In the genomic region with DNA sequence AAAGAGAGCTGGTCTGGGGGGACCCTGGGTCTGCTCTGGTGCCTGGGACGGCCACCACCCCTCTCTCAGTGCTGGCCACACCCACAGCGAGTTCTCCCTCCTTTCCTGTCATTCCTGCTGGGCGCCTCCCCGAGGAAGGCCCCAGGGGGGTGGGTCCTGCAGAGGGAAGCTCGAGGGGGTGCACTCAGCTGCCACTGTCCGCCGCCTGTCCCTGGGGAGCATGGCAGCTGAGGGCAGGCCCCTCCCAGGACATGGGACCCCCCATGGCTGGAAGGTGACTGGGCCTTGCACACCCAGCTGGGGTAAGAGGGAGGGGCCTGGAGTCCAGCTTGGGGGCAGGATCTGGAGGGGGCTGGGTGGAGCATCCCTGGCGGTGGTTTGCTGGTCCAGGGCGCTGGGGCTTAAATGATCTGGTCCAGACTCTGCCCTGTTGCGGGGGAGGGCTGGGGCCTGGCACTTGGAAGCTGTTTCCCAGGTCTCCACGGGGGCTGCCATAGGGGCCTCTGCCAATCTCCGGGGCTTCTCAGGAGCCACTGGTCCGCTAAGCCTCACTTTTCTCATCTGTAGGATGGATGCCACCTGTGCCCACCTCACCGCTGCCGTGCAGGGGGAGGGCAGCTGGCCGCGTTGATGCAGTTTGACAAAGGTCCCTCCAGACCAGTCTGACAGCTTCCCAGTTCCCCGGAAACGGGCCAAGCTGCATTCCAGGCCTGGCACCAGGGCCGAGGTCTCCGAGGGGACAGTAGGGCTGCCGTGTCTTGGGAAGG, we compare ENCODE assay signal across 1 cellular context.
TF ChIP-seq lines count a peak whose summit lies in the region.

No MANE protein-coding gene starts in this region.

TF ChIP-seq in HEK293, 187 proteins besides CTCF, POLR2A, EP300 and RAD21 (continued from another document):
- TF ChIP-seq SP3 (tag by site-specific recombination; IDR thresholded peaks at IDR 0.05): peak; percentile 67
- no peak for TF ChIP-seq ZNF624 (tag by site-specific recombination; IDR thresholded peaks at IDR 0.05)
- no peak for TF ChIP-seq SETDB1 (IDR thresholded peaks at IDR 0.05; ENCODE audit: insufficient read length, low read length)
- TF ChIP-seq ZNF391 (tag by site-specific recombination; IDR thresholded peaks at IDR 0.05; ENCODE audit: borderline replicate concordance, low read depth): no peak
- TF ChIP-seq, protein P1, sequence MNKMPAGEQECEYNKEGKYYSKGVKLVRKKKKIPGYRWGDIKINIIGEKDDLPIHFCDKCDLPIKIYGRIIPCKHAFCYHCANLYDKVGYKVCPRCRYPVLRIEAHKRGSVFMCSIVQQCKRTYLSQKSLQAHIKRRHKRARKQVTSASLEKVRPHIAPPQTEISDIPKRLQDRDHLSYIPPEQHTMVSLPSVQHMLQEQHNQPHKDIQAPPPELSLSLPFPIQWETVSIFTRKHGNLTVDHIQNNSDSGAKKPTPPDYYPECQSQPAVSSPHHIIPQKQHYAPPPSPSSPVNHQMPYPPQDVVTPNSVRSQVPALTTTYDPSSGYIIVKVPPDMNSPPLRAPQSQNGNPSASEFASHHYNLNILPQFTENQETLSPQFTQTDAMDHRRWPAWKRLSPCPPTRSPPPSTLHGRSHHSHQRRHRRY (tag by site-specific recombination; IDR thresholded peaks at IDR 0.05): no peak
- no peak for TF ChIP-seq ZNF155 (tag by site-specific recombination; IDR thresholded peaks at IDR 0.05)
- TF ChIP-seq, protein P2, sequence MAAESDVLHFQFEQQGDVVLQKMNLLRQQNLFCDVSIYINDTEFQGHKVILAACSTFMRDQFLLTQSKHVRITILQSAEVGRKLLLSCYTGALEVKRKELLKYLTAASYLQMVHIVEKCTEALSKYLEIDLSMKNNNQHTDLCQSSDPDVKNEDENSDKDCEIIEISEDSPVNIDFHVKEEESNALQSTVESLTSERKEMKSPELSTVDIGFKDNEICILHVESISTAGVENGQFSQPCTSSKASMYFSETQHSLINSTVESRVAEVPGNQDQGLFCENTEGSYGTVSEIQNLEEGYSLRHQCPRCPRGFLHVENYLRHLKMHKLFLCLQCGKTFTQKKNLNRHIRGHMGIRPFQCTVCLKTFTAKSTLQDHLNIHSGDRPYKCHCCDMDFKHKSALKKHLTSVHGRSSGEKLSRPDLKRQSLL (tag by site-specific recombination; IDR thresholded peaks at IDR 0.05): no peak
- TF ChIP-seq SP2 (tag by site-specific recombination; IDR thresholded peaks at IDR 0.05): peak; percentile 58
- TF ChIP-seq, protein P3, sequence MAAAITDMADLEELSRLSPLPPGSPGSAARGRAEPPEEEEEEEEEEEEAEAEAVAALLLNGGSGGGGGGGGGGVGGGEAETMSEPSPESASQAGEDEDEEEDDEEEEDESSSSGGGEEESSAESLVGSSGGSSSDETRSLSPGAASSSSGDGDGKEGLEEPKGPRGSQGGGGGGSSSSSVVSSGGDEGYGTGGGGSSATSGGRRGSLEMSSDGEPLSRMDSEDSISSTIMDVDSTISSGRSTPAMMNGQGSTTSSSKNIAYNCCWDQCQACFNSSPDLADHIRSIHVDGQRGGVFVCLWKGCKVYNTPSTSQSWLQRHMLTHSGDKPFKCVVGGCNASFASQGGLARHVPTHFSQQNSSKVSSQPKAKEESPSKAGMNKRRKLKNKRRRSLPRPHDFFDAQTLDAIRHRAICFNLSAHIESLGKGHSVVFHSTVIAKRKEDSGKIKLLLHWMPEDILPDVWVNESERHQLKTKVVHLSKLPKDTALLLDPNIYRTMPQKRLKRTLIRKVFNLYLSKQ (tag by site-specific recombination; IDR thresholded peaks at IDR 0.05; ENCODE audit: borderline replicate concordance): no peak
- TF ChIP-seq HOXA7 (CRISPR knock-in tag; IDR thresholded peaks at IDR 0.05; ENCODE audit: borderline replicate concordance): no peak
- TF ChIP-seq, protein P4, sequence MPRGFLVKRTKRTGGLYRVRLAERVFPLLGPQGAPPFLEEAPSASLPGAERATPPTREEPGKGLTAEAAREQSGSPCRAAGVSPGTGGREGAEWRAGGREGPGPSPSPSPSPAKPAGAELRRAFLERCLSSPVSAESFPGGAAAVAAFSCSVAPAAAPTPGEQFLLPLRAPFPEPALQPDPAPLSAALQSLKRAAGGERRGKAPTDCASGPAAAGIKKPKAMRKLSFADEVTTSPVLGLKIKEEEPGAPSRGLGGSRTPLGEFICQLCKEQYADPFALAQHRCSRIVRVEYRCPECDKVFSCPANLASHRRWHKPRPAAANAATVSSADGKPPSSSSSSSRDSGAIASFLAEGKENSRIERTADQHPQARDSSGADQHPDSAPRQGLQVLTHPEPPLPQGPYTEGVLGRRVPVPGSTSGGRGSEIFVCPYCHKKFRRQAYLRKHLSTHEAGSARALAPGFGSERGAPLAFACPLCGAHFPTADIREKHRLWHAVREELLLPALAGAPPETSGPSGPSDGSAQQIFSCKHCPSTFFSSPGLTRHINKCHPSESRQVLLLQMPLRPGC (tag by site-specific recombination; IDR thresholded peaks at IDR 0.05): no peak
- TF ChIP-seq OSR2 (tag by site-specific recombination; IDR thresholded peaks at IDR 0.05): no peak
- TF ChIP-seq, protein P5, sequence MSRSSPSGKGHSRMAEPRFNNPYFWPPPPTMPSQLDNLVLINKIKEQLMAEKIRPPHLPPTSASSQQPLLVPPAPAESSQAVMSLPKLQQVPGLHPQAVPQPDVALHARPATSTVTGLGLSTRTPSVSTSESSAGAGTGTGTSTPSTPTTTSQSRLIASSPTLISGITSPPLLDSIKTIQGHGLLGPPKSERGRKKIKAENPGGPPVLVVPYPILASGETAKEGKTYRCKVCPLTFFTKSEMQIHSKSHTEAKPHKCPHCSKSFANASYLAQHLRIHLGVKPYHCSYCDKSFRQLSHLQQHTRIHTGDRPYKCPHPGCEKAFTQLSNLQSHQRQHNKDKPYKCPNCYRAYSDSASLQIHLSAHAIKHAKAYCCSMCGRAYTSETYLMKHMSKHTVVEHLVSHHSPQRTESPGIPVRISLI (tag by site-specific recombination; IDR thresholded peaks at IDR 0.05): no peak
- TF ChIP-seq ZIC2 (tag by site-specific recombination; IDR thresholded peaks at IDR 0.05): peak; percentile 98
- no peak for TF ChIP-seq ZNF416 (tag by site-specific recombination; IDR thresholded peaks at IDR 0.05)
- no peak for TF ChIP-seq ZNF571 (tag by site-specific recombination; IDR thresholded peaks at IDR 0.05)
- no peak for TF ChIP-seq ZNF169 (tag by site-specific recombination; IDR thresholded peaks at IDR 0.05)
